ENCODE assay signal across 9 cellular contexts in the genomic region with DNA sequence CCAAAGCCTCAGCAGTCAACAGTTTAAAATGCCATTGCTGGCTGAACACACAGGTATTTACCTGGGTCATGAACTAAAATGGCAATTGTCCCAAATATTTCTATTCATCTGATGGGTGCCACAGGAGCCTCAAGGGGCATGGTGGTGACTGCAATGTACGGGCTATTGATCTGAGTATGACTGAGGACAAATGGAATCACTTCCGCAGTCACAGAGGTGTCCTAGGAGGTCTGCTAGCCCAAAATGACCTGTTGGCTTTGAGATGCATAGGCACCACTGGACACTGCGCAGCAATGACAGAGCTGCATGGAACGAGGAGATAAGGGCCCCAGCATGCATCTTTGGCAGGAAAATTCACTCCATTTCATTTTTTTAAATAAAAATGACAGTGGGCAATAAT.
"Had no signal": no experiment of that assay in that cellular context is flagged by ENCODE, and none has a peak within 500 bp of the region (broad histone marks: within the 10 kb centered on the region; RNA-seq: fewer than 3 reads in every experiment).

No MANE protein-coding gene starts in this region.

- DNase-seq: H7, HFFc6, IMR-90, KG1 had no signal

- FAIRE-seq: K562 had no signal

- H3K4me2 ChIP-seq: GM23338 had no signal

- H2AFZ ChIP-seq: GM23338 had no signal

- H3K4me3 Mint-ChIP-seq: GM23338, HFFc6 had no signal

- H3K9me3 ChIP-seq: HAP-1 had no signal

- H3K9me3 Mint-ChIP-seq: GM23338 had no signal

- H3K27ac ChIP-seq: HL-60 had no signal

- H3K36me3 ChIP-seq: HAP-1 had no signal

- H3K4me3 ChIP-seq: GM23338, HAP-1, K562 had no signal

- H3K27ac Mint-ChIP-seq: GM23338, HFFc6 had no signal

- ATAC-seq: GM23338, HCT116, K562 had no signal
